Comparison of ENCODE assay signal across 23 cellular contexts in genomic region chr1:207898260-207898659, GRCh38. TPM values are rescaled to one million over a fixed set of nuclear protein-coding genes. Genes with fewer than 3 reads are reported as not detected.
DNase-seq lines count a peak whose midpoint lies in the region; ATAC-seq, FAIRE-seq and TF ChIP-seq lines count a peak whose summit lies in the region.
"Had no signal": no experiment of that assay in that cellular context is flagged by ENCODE, and none has a peak within 500 bp of the region (broad histone marks: within the 10 kb centered on the region; RNA-seq: fewer than 3 reads in every experiment).

No MANE protein-coding gene starts in this region.

- DNase-seq in heart left ventricle (no peak), cardiac septum (ENCODE audit: low spot score) (no peak), left ventricle myocardium inferior (no peak), osteocyte (ENCODE audit: extremely low spot score, unreplicated experiment) (peak; percentile 34), upper lobe of right lung (no peak), glomerular visceral epithelial cell (ENCODE audit: extremely low spot score) (no peak), amygdala (lab: John Stamatoyannopoulos, UW) (no peak), RCC 7860 (ENCODE audit: low spot score) (no peak)
- DNase-seq: 8988T; Caco-2; CD4-positive, alpha-beta memory T cell; DMS 273 treated with DMSO at 0.1 percent for 48 hours; DMS79 treated with DMSO at 0.1 percent for 48 hours; H7; MG63; NCI-H1417; NCI-H1694 treated with DMSO at 0.1 percent for 48 hours; NCI-H2081 treated with DMSO at 0.1 percent for 48 hours; NCI-H2171 treated with DMSO at 0.1 percent for 48 hours; NCI-H526; Peyer's patch had no signal

- H3K27ac ChIP-seq in heart left ventricle (peak overlapping the region in 10 of 12 donors; percentile 0 to 53 (median 24)), left ventricle myocardium inferior (replicated peaks) (peak overlapping the region; percentile 95), upper lobe of right lung (peak overlapping the region; percentile 19)
- H3K27ac ChIP-seq: BLaER1 treated with 17β-estradiol and CSF1 and Interleukin-3, amounts not matched to agents 10 nM and 100 nM; Peyer's patch had no signal

- no peaks in the 10 kb centered on the region for H3K27me3 ChIP-seq in heart left ventricle
- H3K27me3 ChIP-seq in left ventricle myocardium inferior (ENCODE audit: low read depth), result no peaks in the 10 kb centered on the region
- H3K27me3 ChIP-seq in upper lobe of right lung, result no peaks in the 10 kb centered on the region
- H3K27me3 ChIP-seq: BLaER1 treated with 17β-estradiol and CSF1 and Interleukin-3, amounts not matched to agents 10 nM and 100 nM; MG63; Peyer's patch had no signal

- 38 to 58% (median 49%) methylated on average over 2 of the region's 2 CpGs for WGBS in heart left ventricle, 4 donors

- no peaks in the 10 kb centered on the region for H3K9me3 Mint-ChIP-seq in osteocyte (ENCODE audit: unreplicated experiment)
- H3K9me3 Mint-ChIP-seq: CD4-positive, alpha-beta memory T cell had no signal

- peaks cover 4% of the 10 kb centered on the region for H3K4me1 Mint-ChIP-seq in osteocyte (ENCODE audit: unreplicated experiment)
- H3K4me1 Mint-ChIP-seq: CD4-positive, alpha-beta memory T cell had no signal

- peaks cover 0 to 90% (median 35%) of the 10 kb centered on the region in 12 donors for H3K4me1 ChIP-seq in heart left ventricle
- peaks cover 98% of the 10 kb centered on the region for H3K4me1 ChIP-seq in left ventricle myocardium inferior
- H3K4me1 ChIP-seq in upper lobe of right lung, result no peaks in the 10 kb centered on the region
- H3K4me1 ChIP-seq: Caco-2, Peyer's patch had no signal

- H3K36me3 ChIP-seq in heart left ventricle (peaks cover 0 to 68% (median 10%) of the 10 kb centered on the region in 9 donors), left ventricle myocardium inferior (peaks cover 27% of the 10 kb centered on the region), upper lobe of right lung (no peaks in the 10 kb centered on the region)
- H3K36me3 ChIP-seq: BLaER1 treated with 17β-estradiol and CSF1 and Interleukin-3, amounts not matched to agents 10 nM and 100 nM; MG63; Peyer's patch had no signal

- TF ChIP-seq CTCF in heart left ventricle (IDR thresholded peaks at IDR 0.05) (no peak), left ventricle myocardium inferior (IDR thresholded peaks at IDR 0.05; ENCODE audit: borderline replicate concordance) (no peak), osteocyte (IDR thresholded peaks at IDR 0.05) (no peak), upper lobe of right lung (IDR thresholded peaks at IDR 0.05) (no peak)

- no peak for FAIRE-seq in RCC 7860 (lab: Jason Lieb, UNC)

- ATAC-seq in heart left ventricle (no peak), upper lobe of right lung (no peak)

- H3K27ac Mint-ChIP-seq in osteocyte (ENCODE audit: unreplicated experiment), result no peak overlapping the region
- H3K27ac Mint-ChIP-seq: CD4-positive, alpha-beta memory T cell had no signal

- H3K36me3 Mint-ChIP-seq in osteocyte (ENCODE audit: unreplicated experiment), result no peaks in the 10 kb centered on the region
- H3K36me3 Mint-ChIP-seq: CD4-positive, alpha-beta memory T cell had no signal

- intact Hi-C loops in heart left ventricle (cut with DNase I) (loop anchor here in 2 of 10 donors (5.0 to 10.0 kb wide), 2 partner anchors 64 to 347 kb away; partner anchors contain the start of gene PLXNA2 (in 1 of the 2)), cardiac septum (cut with DNase I) (no loop called here), left ventricle myocardium inferior (cut with micrococcal nuclease) (no loop called here), upper lobe of right lung (cut with DNase I) (no loop called here)

- no peak for TF ChIP-seq POLR2A in heart left ventricle (IDR thresholded peaks at IDR 0.05)

- no peak overlapping the region for H3K4me3 Mint-ChIP-seq in osteocyte (ENCODE audit: unreplicated experiment)
- H3K4me3 Mint-ChIP-seq: CD4-positive, alpha-beta memory T cell had no signal

- no peaks in the 10 kb centered on the region for H3K9me3 ChIP-seq in heart left ventricle
- H3K9me3 ChIP-seq in left ventricle myocardium inferior (replicated peaks), result no peaks in the 10 kb centered on the region
- H3K9me3 ChIP-seq in upper lobe of right lung, result no peaks in the 10 kb centered on the region
- H3K9me3 ChIP-seq: BLaER1 treated with 17β-estradiol and CSF1 and Interleukin-3, amounts not matched to agents 10 nM and 100 nM; Caco-2; MG63; Peyer's patch had no signal

- no peak overlapping the region for H3K4me3 ChIP-seq in heart left ventricle
- no peak overlapping the region for H3K4me3 ChIP-seq in left ventricle myocardium inferior
- H3K4me3 ChIP-seq in upper lobe of right lung, result no peak overlapping the region
- H3K4me3 ChIP-seq: BLaER1 treated with 17β-estradiol and CSF1 and Interleukin-3, amounts not matched to agents 10 nM and 100 nM; MG63; Peyer's patch had no signal

- no peaks in the 10 kb centered on the region for H3K27me3 Mint-ChIP-seq in osteocyte (ENCODE audit: unreplicated experiment)

RNA-seq across cellular contexts. Expression of gene CD34, which starts 12.7 kb away (rescaled TPM):
- 100 to 1,000 TPM in 1 of 9 donors, 10 to 100 TPM in 8; 43.6 to 103 (median 63.8) TPM for total RNA-seq in heart left ventricle
- 10 to 100 TPM; 37.4 to 41.8 TPM for polyA plus RNA-seq in heart left ventricle
- total RNA-seq in cardiac septum, result 49.9 TPM
- total RNA-seq in left ventricle myocardium inferior, result 69.6 TPM
- total RNA-seq in osteocyte, result not detected in 2 replicates
- 50.7 TPM for total RNA-seq in upper lobe of right lung
- total RNA-seq: Caco-2, H7, OCI-LY7 had no signal
- polyA plus RNA-seq: CD4-positive, alpha-beta memory T cell had no signal

Comparison
In these comparisons a context has a peak if more than half of its experiments do, and no peak if none do; other contexts are left out.
1. H3K27ac ChIP-seq: peak in every context shown above with its lines; median percentile 95 in left ventricle myocardium inferior; 24 in heart left ventricle; 19 in upper lobe of right lung.
2. RNA of gene CD34, which starts 12.7 kb away (total RNA-seq): 69.6 TPM in left ventricle myocardium inferior (single experiment), 43.6 to 103 TPM in heart left ventricle, 50.7 TPM in upper lobe of right lung (single experiment) and 49.9 TPM in cardiac septum (single experiment); not detected in osteocyte; every median in the first group is over 10 times any median in the second.